ENCODE assay signal across 9 cellular contexts in the genomic region with DNA sequence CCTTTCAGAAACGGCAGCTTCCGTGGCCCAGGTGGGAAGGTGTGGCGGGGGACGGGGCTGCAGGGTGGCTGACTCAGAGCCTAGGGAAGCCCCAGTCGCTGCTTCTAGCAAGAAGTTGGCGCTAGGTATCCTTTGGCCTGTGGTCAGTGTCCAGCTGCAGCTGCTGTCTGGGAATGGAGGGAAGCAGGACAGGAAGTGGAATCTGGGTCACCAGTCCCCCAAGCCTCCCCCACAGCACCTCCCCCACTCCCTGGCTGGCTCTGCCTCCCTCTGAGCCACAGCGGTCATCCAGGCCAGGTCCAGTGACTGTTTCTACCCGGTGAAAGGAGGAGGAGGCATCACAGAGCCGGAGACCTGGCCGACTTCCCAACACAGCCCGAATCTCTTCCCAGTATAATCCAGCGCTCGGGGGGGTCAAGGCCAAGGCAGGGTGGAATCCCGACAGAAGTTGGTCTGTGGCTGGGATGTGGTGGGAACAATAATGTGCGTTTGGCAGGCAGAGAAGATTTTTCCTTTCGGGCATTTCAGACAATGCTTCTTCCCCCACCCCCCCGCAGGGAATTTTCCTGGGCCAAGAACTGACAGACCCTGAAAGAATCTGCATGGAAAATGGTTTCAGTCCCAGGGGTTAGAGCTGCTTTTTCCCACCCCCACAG. TPM values are rescaled to one million over a fixed set of nuclear protein-coding genes. Genes with fewer than 3 reads are reported as not detected.
DNase-seq lines count a peak whose midpoint lies in the region; ATAC-seq, FAIRE-seq and TF ChIP-seq lines count a peak whose summit lies in the region.
"Had no signal": no experiment of that assay in that cellular context is flagged by ENCODE, and none has a peak within 500 bp of the region (broad histone marks: within the 10 kb centered on the region; RNA-seq: fewer than 3 reads in every experiment).

No MANE protein-coding gene starts in this region.

- FAIRE-seq in urothelium cell line (lab: Jason Lieb, UNC) = peak; percentile 92

- H3K4me3 ChIP-seq in fibroblast of pulmonary artery (replicated peaks; ENCODE audit: low read depth, low read length) = no peak overlapping the region
- H3K4me3 ChIP-seq in muscle layer of colon (ENCODE audit: low read depth in 1 of 2, low read length in 2 of 2) = no peak overlapping the region

- no peak overlapping the region for H3K9ac ChIP-seq in muscle layer of colon (ENCODE audit: low read length)

- H3K4me1 ChIP-seq in muscle layer of colon (ENCODE audit: insufficient read depth, low read length) = peaks cover 37% of the 10 kb centered on the region

- ATAC-seq in GM21786 (IDR thresholded peaks at IDR 0.05; ENCODE audit: unreplicated experiment) (no peak), GM19395 (IDR thresholded peaks at IDR 0.05; ENCODE audit: unreplicated experiment) (no peak)

- no peaks in the 10 kb centered on the region for H3K9me3 ChIP-seq in muscle layer of colon (ENCODE audit: low read length)

- H3K27me3 ChIP-seq in muscle layer of colon (ENCODE audit: control insufficient read depth in 1 of 2, insufficient read depth in 2 of 2, low read length in 2 of 2) = no peaks in the 10 kb centered on the region

- no peaks in the 10 kb centered on the region for H3K36me3 ChIP-seq in muscle layer of colon (ENCODE audit: insufficient read depth, low read length)

- peak overlapping the region; percentile 29 for H3K27ac ChIP-seq in muscle layer of colon (ENCODE audit: low read depth, low read length)

- DNase-seq in RPMI7951 (ENCODE audit: low read depth) (peak; percentile 99), fibroblast of pulmonary artery (ENCODE audit: low read depth) (peak; percentile 97), urothelium cell line (ENCODE audit: low spot score) (peak; percentile 76), GM19240 (ENCODE audit: insufficient read length, low spot score) (no peak), NCI-H524 treated with DMSO at 0.1 percent for 48 hours (lab: John Stamatoyannopoulos, UW) (no peak)
- DNase-seq: activated CD4-positive, alpha-beta T cell treated with anti-CD3 and anti-CD28 coated beads for 4 hours had no signal

- no peak for TF ChIP-seq CTCF in fibroblast of pulmonary artery (IDR thresholded peaks at IDR 0.05; ENCODE audit: low read length, missing control alignments)

RNA-seq across cellular contexts. Expression of gene C11orf96, which starts 45.1 kb away (rescaled TPM):
- 0.49 and 0.60 TPM in 2 replicates for total RNA-seq in RPMI7951 (2014; rRNA removed; shearing (Covaris generic))

Comparison
In these comparisons a context has a peak if more than half of its experiments do, and no peak if none do; other contexts are left out.
1. DNase-seq: peak in RPMI7951 (single experiment), fibroblast of pulmonary artery (single experiment) and urothelium cell line (single experiment); none in GM19240 (single experiment) and NCI-H524 treated with DMSO at 0.1 percent for 48 hours (single experiment).